8 cellular contexts compared by ENCODE assay signal in the genomic region with DNA sequence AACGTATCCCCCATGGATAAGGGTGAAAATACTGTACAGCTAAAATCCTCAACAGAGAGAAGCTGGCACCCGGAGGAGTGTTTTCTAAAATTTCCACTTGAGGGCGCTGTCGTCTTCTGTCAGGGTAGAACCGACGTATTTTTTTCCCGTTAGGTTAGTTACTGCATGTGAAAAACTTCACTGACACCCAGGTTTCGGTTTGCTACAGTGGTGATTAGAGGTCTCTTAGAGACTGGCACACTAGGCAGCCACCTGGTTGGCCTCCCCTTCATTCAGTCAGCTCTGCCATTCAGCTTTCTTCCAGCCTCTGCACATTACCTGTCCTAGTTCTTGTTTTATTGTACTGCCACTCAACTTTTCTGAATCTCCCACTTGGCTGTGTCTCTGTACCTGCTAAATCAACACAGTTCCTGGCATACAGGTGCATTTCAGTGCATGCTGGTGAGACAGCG. TPM values are rescaled to one million over a fixed set of nuclear protein-coding genes. Genes with fewer than 3 reads are reported as not detected.
A peak's percentile ranks its signal among the peaks of the same experiment; 100 is the strongest.
DNase-seq lines count a peak whose midpoint lies in the region; ATAC-seq and TF ChIP-seq lines count a peak whose summit lies in the region.

No MANE protein-coding gene starts in this region.

- H3K36me3 ChIP-seq in A673 (ENCODE audit: insufficient read depth, low read length, poor library complexity, severe bottlenecking) = no peaks in the 10 kb centered on the region
- H3K36me3 ChIP-seq in gastroesophageal sphincter = no peaks in the 10 kb centered on the region
- no peaks in the 10 kb centered on the region for H3K36me3 ChIP-seq in vagina

- CTCF ChIA-PET in A673 (lab: Charles Lee) = interaction anchor here (1.0 to 1.2 kb wide), 2 partner anchors 194 to 196 kb away, joined by 3 to 7 read pairs; no protein-coding TSS in a partner anchor
- CTCF ChIA-PET in RWPE1 (lab: Yijun Ruan, JAX) = interaction anchor here (0.8 to 2.1 kb wide), 6 partner anchors 26 to 300 kb away, joined by 3 to 12 read pairs (median 4); no protein-coding TSS in a partner anchor

- H3K9me3 Mint-ChIP-seq in progenitor cell of endocrine pancreas (ENCODE audit: low read depth) = no peaks in the 10 kb centered on the region

- H3K9me3 ChIP-seq in A673 (ENCODE audit: low read depth, low read length, poor library complexity, severe bottlenecking) (no peaks in the 10 kb centered on the region), gastroesophageal sphincter (no peaks in the 10 kb centered on the region), vagina (no peaks in the 10 kb centered on the region)

- BruUV-seq in A673 (replicated peaks; lab: Mats Ljungman, UMichigan) = no TSS peak

- H3K4me3 ChIP-seq in A673 (ENCODE audit: low read depth, low read length, poor library complexity, severe bottlenecking) (no peak overlapping the region), gastroesophageal sphincter (no peak overlapping the region), vagina (no peak overlapping the region)

- TF ChIP-seq EP300 in gastroesophageal sphincter (IDR thresholded peaks at IDR 0.05) = no peak

- DNase-seq in A673 (ENCODE audit: low spot score) (peak; percentile 62), HT1080 (ENCODE audit: low read depth) (peak; percentile 62), RWPE1 (ENCODE audit: low spot score) (peak; percentile 45), progenitor cell of endocrine pancreas (ENCODE audit: low spot score, unreplicated experiment) (peak; percentile 49), vagina (ENCODE audit: extremely low spot score in 2 of 2) (no peak)
- peak; percentile 12 for DNase-seq in activated T-helper 9 cell treated with anti-CD3 and anti-CD28 coated beads, Interleukin-2, amount 50 U/mL, for 16 hours (ENCODE audit: low read depth)

- H3K27ac Mint-ChIP-seq in progenitor cell of endocrine pancreas = no peak overlapping the region

- H3K4me1 ChIP-seq in A673 (ENCODE audit: insufficient read depth, low read length, poor library complexity, severe bottlenecking) (no peaks in the 10 kb centered on the region), gastroesophageal sphincter (peaks cover 0 to 4% (median 0%) of the 10 kb centered on the region in 3 donors), vagina (no peaks in the 10 kb centered on the region)

- H3K27ac ChIP-seq in A673 (ENCODE audit: low read depth, low read length, poor library complexity, severe bottlenecking) = no peak overlapping the region
- no peak overlapping the region for H3K27ac ChIP-seq in RWPE1
- H3K27ac ChIP-seq in gastroesophageal sphincter = no peak overlapping the region
- no peak overlapping the region for H3K27ac ChIP-seq in vagina

- TF ChIP-seq POLR2A in GM18505 (IDR thresholded peaks at IDR 0.05; ENCODE audit: borderline replicate concordance, extremely low read depth, insufficient read depth, insufficient read length) (no peak), gastroesophageal sphincter (IDR thresholded peaks at IDR 0.05) (no peak), vagina (IDR thresholded peaks at IDR 0.05) (no peak)

- no peaks in the 10 kb centered on the region for H3K36me3 Mint-ChIP-seq in progenitor cell of endocrine pancreas (ENCODE audit: insufficient read depth)

- H3K27me3 ChIP-seq in A673 (replicated peaks; ENCODE audit: insufficient read depth, low read depth, low read length, poor library complexity) (no peaks in the 10 kb centered on the region), gastroesophageal sphincter (peaks cover 6% of the 10 kb centered on the region), vagina (no peaks in the 10 kb centered on the region)

- ATAC-seq in GM18505 (IDR thresholded peaks at IDR 0.05; ENCODE audit: unreplicated experiment) (peak; percentile 73), gastroesophageal sphincter (peak; percentile 25)

- peak; percentile 63 for TF ChIP-seq CTCF in A673 (conservative IDR thresholded peaks at IDR 0.05; ENCODE audit: low read depth, low read length)
- TF ChIP-seq CTCF in RWPE1 (conservative IDR thresholded peaks at IDR 0.05; ENCODE audit: low read depth) = peak; percentile 74
- TF ChIP-seq CTCF in gastroesophageal sphincter (IDR thresholded peaks at IDR 0.05) = peak; percentile 58 to 79 (median 63)
- peak; percentile 90 for TF ChIP-seq CTCF in progenitor cell of endocrine pancreas (IDR thresholded peaks at IDR 0.05; ENCODE audit: unreplicated experiment)
- TF ChIP-seq CTCF in vagina (IDR thresholded peaks at IDR 0.05) = peak; percentile 16 to 41 (median 22)

- no peaks in the 10 kb centered on the region for H3K4me1 Mint-ChIP-seq in progenitor cell of endocrine pancreas (ENCODE audit: low read depth)

- intact Hi-C loops in A673 (cut with micrococcal nuclease; ENCODE audit: unreplicated experiment) (loop anchor here (1.0 to 5.0 kb wide), 2 partner anchors 196 to 290 kb away; no protein-coding TSS in a partner anchor), vagina (cut with DNase I) (no loop called here)

- no peak overlapping the region for H3K4me3 Mint-ChIP-seq in progenitor cell of endocrine pancreas (ENCODE audit: low read depth)

- H3K27me3 Mint-ChIP-seq in progenitor cell of endocrine pancreas = peaks cover 50% of the 10 kb centered on the region

- POLR2A ChIA-PET in A673 (lab: Charles Lee; ENCODE audit: low non-redundant PET) = no interaction called here
- POLR2A ChIA-PET in RWPE1 (lab: Yijun Ruan, JAX; ENCODE audit: low non-redundant PET) = no interaction called here

- WGBS in gastroesophageal sphincter (ENCODE audit: low coverage in 1 of 2), 2 donors = 1 to 8% methylated on average over 8 of the region's 9 CpGs

RNA-seq across cellular contexts. Expression of a gene that starts 18.4 kb away (rescaled TPM):
- 18.4 and 19.6 TPM in 2 replicates for total RNA-seq in A673 (2021)
- total RNA-seq in HT1080 (2014; rRNA removed; shearing (Covaris generic)) = 1.1 TPM in 1 of 2 replicates, not detected in the other
- polyA plus RNA-seq in HT1080 (2015; cell fraction: cytosol; rRNA removed) = not detected in 2 replicates
- 0.36 TPM in 1 of 2 replicates, not detected in the other for polyA plus RNA-seq in HT1080 (2015; cell fraction: nucleus; rRNA removed)
- total RNA-seq in gastroesophageal sphincter = 10 to 100 TPM in 1 of 4 donors, 1 to 10 TPM in 2, under 1 TPM in 1; 0.93 to 13.6 (median 4.5) TPM
- 1.1 and 1.6 TPM in 2 replicates for total RNA-seq in progenitor cell of endocrine pancreas
- total RNA-seq in vagina = not detected

Comparison
In these comparisons a context has a peak if more than half of its experiments do, and no peak if none do; other contexts are left out.
1. DNase-seq: peak in A673 (single experiment), HT1080 (single experiment), RWPE1 (single experiment), activated T-helper 9 cell treated with anti-CD3 and anti-CD28 coated beads, Interleukin-2, amount 50 U/mL, for 16 hours (single experiment) and progenitor cell of endocrine pancreas (single experiment); none in vagina (0 of 2).
2. CTCF ChIP-seq: peak in every context shown above with its lines; median percentile 90 in progenitor cell of endocrine pancreas; 74 in RWPE1; 63 in A673; 63 in gastroesophageal sphincter; 22 in vagina.